In the genomic region with DNA sequence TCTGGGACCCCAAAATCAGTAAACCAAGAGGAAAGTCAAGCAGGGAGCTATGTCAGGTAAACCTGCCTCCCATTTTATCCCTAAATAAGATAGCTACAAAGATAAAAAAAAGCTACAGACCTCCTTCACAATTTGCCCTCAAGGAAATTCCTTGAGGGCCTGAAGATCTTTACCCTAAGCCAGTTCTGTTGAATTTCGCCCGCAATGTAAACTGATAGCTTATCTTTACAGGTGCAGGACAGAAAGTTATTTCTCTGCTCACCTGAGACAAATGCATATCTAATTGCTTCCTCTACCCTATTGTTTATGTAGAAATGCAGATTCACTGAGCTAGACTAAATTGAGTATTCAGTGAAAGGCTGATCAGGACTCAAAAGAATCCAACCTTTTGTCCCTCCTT, we compare ENCODE assay signal across 16 cellular contexts.
DNase-seq lines count a peak whose midpoint lies in the region; ATAC-seq and TF ChIP-seq lines count a peak whose summit lies in the region.
"Had no signal": no experiment of that assay in that cellular context is flagged by ENCODE, and none has a peak within 500 bp of the region (broad histone marks: within the 10 kb centered on the region; RNA-seq: fewer than 3 reads in every experiment).

No MANE protein-coding gene starts in this region.

- H3K36me3 ChIP-seq in GM23338 (ENCODE audit: insufficient read depth) (no peaks in the 10 kb centered on the region), colonic mucosa (no peaks in the 10 kb centered on the region), mesendoderm (ENCODE audit: control insufficient read depth, insufficient read depth, low read length) (no peaks in the 10 kb centered on the region)

- DNase-seq in GM23338 (ENCODE audit: low spot score) = peak; percentile 64
- peak; percentile 23 for DNase-seq in colonic mucosa
- DNase-seq in mesendoderm = peak; percentile 73
- DNase-seq in COR-L47 (lab: John Stamatoyannopoulos, UW) = no peak
- DNase-seq in HuH-7 (ENCODE audit: low spot score) = no peak
- DNase-seq: C1 segment of cervical spinal cord; CD4-positive, alpha-beta memory T cell; DMS 273 treated with DMSO at 0.1 percent for 48 hours; DMS79; EL; GF-D8; GM23248; H9 had no signal

- H3K27me3 ChIP-seq in GM23338 (ENCODE audit: insufficient read depth) (no peaks in the 10 kb centered on the region), colonic mucosa (no peaks in the 10 kb centered on the region), mesendoderm (ENCODE audit: insufficient read depth, low read length, poor library complexity) (no peaks in the 10 kb centered on the region)

- H3K27ac ChIP-seq in GM23338 (ENCODE audit: low read depth) (no peak overlapping the region), colonic mucosa (no peak overlapping the region), mesendoderm (ENCODE audit: low read depth, low read length) (no peak overlapping the region)
- H3K27ac ChIP-seq: GM23248 had no signal

- peaks cover 25% of the 10 kb centered on the region for H3K4me1 Mint-ChIP-seq in GM23338
- H3K4me1 Mint-ChIP-seq: CD4-positive, alpha-beta memory T cell had no signal

- H3K23ac ChIP-seq in mesendoderm (ENCODE audit: low read length) = no peak overlapping the region

- H3K9me3 Mint-ChIP-seq in GM23338 = no peaks in the 10 kb centered on the region
- H3K9me3 Mint-ChIP-seq: H9 had no signal

- H3K79me1 ChIP-seq in mesendoderm (ENCODE audit: low read length) = no peaks in the 10 kb centered on the region

- no peak overlapping the region for H3K56ac ChIP-seq in mesendoderm (ENCODE audit: low read length)

- H2BK120ac ChIP-seq in mesendoderm (ENCODE audit: low read depth, low read length) = no peak overlapping the region

- intact Hi-C loops in colonic mucosa (cut with DNase I) = no loop called here

- H2BK15ac ChIP-seq in mesendoderm (replicated peaks; ENCODE audit: low read depth) = no peak overlapping the region

- H3K4me3 ChIP-seq in GM23338 (no peak overlapping the region), colonic mucosa (no peak overlapping the region), mesendoderm (ENCODE audit: low read length) (no peak overlapping the region)
- H3K4me3 ChIP-seq: GM23248 had no signal

- no CpG with 5 or more reads among the region's 2 CpGs for WGBS in mesendoderm (ENCODE audit: extremely low coverage, insufficient coverage, low lambda C conversion rate)

- H3K27me3 Mint-ChIP-seq in GM23338 (ENCODE audit: insufficient read depth, low read depth, poor library complexity) = no peaks in the 10 kb centered on the region
- H3K27me3 Mint-ChIP-seq: CD4-positive, alpha-beta memory T cell had no signal

- H2AFZ ChIP-seq in GM23338 = no peak overlapping the region
- H2AFZ ChIP-seq: GM23248 had no signal

- no peak overlapping the region for H4K5ac ChIP-seq in mesendoderm (ENCODE audit: low read length)

- H2BK5ac ChIP-seq in mesendoderm (ENCODE audit: low read length) = no peak overlapping the region

- H3F3A ChIP-seq in GM23338 (replicated peaks; ENCODE audit: low read depth) = no peaks in the 10 kb centered on the region

- H4K8ac ChIP-seq in mesendoderm (ENCODE audit: low read depth, low read length) = no peak overlapping the region

- H3K36me3 Mint-ChIP-seq in GM23338 (ENCODE audit: low read depth) = no peaks in the 10 kb centered on the region
- H3K36me3 Mint-ChIP-seq: CD4-positive, alpha-beta memory T cell had no signal

- H4K20me1 ChIP-seq in GM23338 (replicated peaks; ENCODE audit: insufficient read depth) = no peaks in the 10 kb centered on the region

- H3K79me2 ChIP-seq in GM23338 (replicated peaks; ENCODE audit: insufficient read depth) (no peaks in the 10 kb centered on the region), mesendoderm (ENCODE audit: control insufficient read depth, insufficient read depth, low read length) (no peaks in the 10 kb centered on the region)

- H3K9me2 ChIP-seq in GM23338 (ENCODE audit: insufficient read depth) = no peaks in the 10 kb centered on the region

- H3K4me2 ChIP-seq in GM23338 (no peak overlapping the region; the same call in 1 of the 2 replicates), mesendoderm (ENCODE audit: low read length) (no peak overlapping the region)

- H3K27ac Mint-ChIP-seq in GM23338 = peak overlapping the region; percentile 61; the same call in 1 of the 2 replicates
- H3K27ac Mint-ChIP-seq: CD4-positive, alpha-beta memory T cell had no signal

- ATAC-seq in GM23338 = no peak
- ATAC-seq in GM19351 (IDR thresholded peaks at IDR 0.05; ENCODE audit: unreplicated experiment) = no peak
- ATAC-seq in HG03442 (IDR thresholded peaks at IDR 0.05; ENCODE audit: unreplicated experiment) = no peak
- ATAC-seq: HCT116 had no signal

- H3K18ac ChIP-seq in mesendoderm (ENCODE audit: low read length) = no peak overlapping the region

- TF ChIP-seq CTCF in GM23338 (conservative IDR thresholded peaks at IDR 0.05; ENCODE audit: low read depth in 2 of 2) (no peak), colonic mucosa (IDR thresholded peaks at IDR 0.05) (no peak)

- H3K4me3 Mint-ChIP-seq in GM23338 = no peak overlapping the region; the same call in 2 of the 3 replicates
- H3K4me3 Mint-ChIP-seq: CD4-positive, alpha-beta memory T cell; H9 had no signal

- H2AK5ac ChIP-seq in mesendoderm (ENCODE audit: low read length) = no peak overlapping the region

- no peaks in the 10 kb centered on the region for H3K9me3 ChIP-seq in colonic mucosa

- H3K4ac ChIP-seq in mesendoderm (ENCODE audit: low read depth, low read length) = no peak overlapping the region

- H3K4me1 ChIP-seq in GM23338 (ENCODE audit: insufficient read depth) (peaks cover 22% of the 10 kb centered on the region), colonic mucosa (no peaks in the 10 kb centered on the region), mesendoderm (ENCODE audit: control insufficient read depth, low read depth, low read length) (peaks cover 3% of the 10 kb centered on the region)

- H3K9ac ChIP-seq in colonic mucosa (ENCODE audit: low read depth in 2 of 2, low read length in 2 of 2) (no peak overlapping the region), mesendoderm (ENCODE audit: low read length) (no peak overlapping the region)
- H3K9ac ChIP-seq: GM23248 had no signal

TF ChIP-seq in GM23338, 12 proteins besides CTCF, POLR2A, EP300 and RAD21:
- TF ChIP-seq, protein P1, sequence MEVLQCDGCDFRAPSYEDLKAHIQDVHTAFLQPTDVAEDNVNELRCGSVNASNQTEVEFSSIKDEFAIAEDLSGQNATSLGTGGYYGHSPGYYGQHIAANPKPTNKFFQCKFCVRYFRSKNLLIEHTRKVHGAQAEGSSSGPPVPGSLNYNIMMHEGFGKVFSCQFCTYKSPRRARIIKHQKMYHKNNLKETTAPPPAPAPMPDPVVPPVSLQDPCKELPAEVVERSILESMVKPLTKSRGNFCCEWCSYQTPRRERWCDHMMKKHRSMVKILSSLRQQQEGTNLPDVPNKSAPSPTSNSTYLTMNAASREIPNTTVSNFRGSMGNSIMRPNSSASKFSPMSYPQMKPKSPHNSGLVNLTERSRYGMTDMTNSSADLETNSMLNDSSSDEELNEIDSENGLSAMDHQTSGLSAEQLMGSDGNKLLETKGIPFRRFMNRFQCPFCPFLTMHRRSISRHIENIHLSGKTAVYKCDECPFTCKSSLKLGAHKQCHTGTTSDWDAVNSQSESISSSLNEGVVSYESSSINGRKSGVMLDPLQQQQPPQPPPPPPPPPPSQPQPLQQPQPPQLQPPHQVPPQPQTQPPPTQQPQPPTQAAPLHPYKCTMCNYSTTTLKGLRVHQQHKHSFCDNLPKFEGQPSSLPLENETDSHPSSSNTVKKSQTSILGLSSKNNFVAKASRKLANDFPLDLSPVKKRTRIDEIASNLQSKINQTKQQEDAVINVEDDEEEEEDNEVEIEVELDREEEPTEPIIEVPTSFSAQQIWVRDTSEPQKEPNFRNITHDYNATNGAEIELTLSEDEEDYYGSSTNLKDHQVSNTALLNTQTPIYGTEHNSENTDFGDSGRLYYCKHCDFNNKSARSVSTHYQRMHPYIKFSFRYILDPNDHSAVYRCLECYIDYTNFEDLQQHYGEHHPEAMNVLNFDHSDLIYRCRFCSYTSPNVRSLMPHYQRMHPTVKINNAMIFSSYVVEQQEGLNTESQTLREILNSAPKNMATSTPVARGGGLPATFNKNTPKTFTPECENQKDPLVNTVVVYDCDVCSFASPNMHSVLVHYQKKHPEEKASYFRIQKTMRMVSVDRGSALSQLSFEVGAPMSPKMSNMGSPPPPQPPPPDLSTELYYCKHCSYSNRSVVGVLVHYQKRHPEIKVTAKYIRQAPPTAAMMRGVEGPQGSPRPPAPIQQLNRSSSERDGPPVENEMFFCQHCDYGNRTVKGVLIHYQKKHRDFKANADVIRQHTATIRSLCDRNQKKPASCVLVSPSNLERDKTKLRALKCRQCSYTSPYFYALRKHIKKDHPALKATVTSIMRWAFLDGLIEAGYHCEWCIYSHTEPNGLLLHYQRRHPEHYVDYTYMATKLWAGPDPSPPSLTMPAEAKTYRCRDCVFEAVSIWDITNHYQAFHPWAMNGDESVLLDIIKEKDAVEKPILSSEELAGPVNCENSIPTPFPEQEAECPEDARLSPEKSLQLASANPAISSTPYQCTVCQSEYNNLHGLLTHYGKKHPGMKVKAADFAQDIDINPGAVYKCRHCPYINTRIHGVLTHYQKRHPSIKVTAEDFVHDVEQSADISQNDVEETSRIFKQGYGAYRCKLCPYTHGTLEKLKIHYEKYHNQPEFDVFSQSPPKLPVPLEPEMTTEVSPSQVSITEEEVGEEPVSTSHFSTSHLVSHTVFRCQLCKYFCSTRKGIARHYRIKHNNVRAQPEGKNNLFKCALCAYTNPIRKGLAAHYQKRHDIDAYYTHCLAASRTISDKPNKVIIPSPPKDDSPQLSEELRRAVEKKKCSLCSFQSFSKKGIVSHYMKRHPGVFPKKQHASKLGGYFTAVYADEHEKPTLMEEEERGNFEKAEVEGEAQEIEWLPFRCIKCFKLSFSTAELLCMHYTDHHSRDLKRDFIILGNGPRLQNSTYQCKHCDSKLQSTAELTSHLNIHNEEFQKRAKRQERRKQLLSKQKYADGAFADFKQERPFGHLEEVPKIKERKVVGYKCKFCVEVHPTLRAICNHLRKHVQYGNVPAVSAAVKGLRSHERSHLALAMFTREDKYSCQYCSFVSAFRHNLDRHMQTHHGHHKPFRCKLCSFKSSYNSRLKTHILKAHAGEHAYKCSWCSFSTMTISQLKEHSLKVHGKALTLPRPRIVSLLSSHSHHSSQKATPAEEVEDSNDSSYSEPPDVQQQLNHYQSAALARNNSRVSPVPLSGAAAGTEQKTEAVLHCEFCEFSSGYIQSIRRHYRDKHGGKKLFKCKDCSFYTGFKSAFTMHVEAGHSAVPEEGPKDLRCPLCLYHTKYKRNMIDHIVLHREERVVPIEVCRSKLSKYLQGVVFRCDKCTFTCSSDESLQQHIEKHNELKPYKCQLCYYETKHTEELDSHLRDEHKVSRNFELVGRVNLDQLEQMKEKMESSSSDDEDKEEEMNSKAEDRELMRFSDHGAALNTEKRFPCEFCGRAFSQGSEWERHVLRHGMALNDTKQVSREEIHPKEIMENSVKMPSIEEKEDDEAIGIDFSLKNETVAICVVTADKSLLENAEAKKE (CRISPR knock-in tag; IDR thresholded peaks at IDR 0.05) = peak; percentile 8; the same call in 1 of the 2 replicates
- TF ChIP-seq STAT1 (IDR thresholded peaks at IDR 0.05; ENCODE audit: unreplicated experiment) (no peak), NANOG (IDR thresholded peaks at IDR 0.05; ENCODE audit: borderline replicate concordance) (peak; percentile 32; the same call in 1 of the 2 replicates)
TF ChIP-seq in GM23338: peak in this region for 2.

Comparison
In these comparisons a context has a peak if more than half of its experiments do, and no peak if none do; other contexts are left out.
1. DNase-seq: peak in GM23338 (single experiment), colonic mucosa (single experiment) and mesendoderm (single experiment); none in COR-L47 (single experiment) and HuH-7 (single experiment).